ENCODE assay signal across 10 cellular contexts in the genomic region with DNA sequence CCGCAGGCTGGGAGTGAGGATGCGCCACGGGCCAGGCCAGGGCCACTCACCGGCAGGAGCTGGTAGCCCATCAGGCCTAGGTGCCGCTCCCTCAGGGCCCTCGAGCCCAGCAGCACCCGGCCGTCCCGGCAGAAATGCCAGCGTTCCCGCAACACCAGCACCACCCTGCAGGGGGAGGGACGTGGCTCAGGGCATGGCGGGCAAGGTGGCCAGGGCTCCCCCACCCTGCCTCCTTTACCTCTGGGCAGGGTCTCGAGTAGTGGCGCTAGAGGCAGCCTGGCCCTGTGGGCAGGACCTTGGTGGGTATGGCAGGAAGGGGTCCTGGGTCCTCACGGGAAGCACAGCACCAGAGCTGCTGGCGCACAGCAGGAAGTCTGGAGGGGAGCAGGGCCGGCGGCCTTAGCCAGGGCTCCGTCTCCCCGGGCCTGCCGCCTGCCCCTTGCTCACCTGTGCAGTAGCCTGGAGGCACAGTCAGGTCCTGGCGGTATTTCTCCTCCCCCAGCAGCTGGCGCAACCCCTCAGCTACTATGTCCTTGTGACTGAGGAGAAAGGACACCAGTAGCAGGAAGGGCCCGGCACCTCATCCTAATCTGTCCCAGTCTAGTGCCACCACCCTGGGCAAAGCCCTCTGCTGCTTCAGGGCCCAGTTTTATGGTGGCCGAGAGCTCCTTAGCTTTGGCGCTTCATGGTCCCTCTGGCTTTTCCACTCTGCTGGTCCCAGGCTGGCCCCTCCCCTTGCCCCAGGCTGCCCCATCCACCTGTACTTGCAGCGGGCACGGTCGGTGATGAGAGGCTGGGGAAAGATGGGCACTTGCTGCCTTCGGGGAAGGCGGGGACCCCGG. TPM values are rescaled to one million over a fixed set of nuclear protein-coding genes. Genes with fewer than 3 reads are reported as not detected.
DNase-seq lines count a peak whose midpoint lies in the region; ATAC-seq and TF ChIP-seq lines count a peak whose summit lies in the region.
"Had no signal": no experiment of that assay in that cellular context is flagged by ENCODE, and none has a peak within 500 bp of the region (broad histone marks: within the 10 kb centered on the region; RNA-seq: fewer than 3 reads in every experiment).

No MANE protein-coding gene starts in this region.

- H3K9me2 ChIP-seq in SK-N-SH: no peaks in the 10 kb centered on the region

- peak; percentile 70 for TF ChIP-seq CTCF in 22Rv1 (IDR thresholded peaks at IDR 0.05)
- TF ChIP-seq CTCF in SK-N-SH (IDR thresholded peaks at IDR 0.05): peak; percentile 57
- peak in 1 of 2 donors; percentile 25 for TF ChIP-seq CTCF in right atrium auricular region (IDR thresholded peaks at IDR 0.05)
- peak in 1 of 5 experiments; percentile 14 for TF ChIP-seq CTCF in transverse colon (IDR thresholded peaks at IDR 0.05)

- POLR2A ChIA-PET in SK-N-SH (lab: Yijun Ruan, JAX): interaction anchor here (1.1 to 1.3 kb wide), 2 partner anchors 9 to 10 kb away, joined by 3 read pairs; no protein-coding TSS in a partner anchor

- H3K9me3 ChIP-seq in SK-N-SH (no peaks in the 10 kb centered on the region), right atrium auricular region (no peaks in the 10 kb centered on the region), transverse colon (no peaks in the 10 kb centered on the region)
- H3K9me3 ChIP-seq: upper lobe of left lung had no signal

- ATAC-seq in GM18505 (IDR thresholded peaks at IDR 0.05; ENCODE audit: unreplicated experiment) (no peak), GM18858 (IDR thresholded peaks at IDR 0.05; ENCODE audit: unreplicated experiment) (no peak)

- in situ Hi-C loops in transverse colon (cut with MboI; ENCODE audit: low pct_ligation_motif_present in 1 of 4, low pct_unique_long_range_greater_than_20kb in 1 of 4, low sequenced_read_pairs in 3 of 4): no loop called here

- H3K4me1 ChIP-seq in SK-N-SH (ENCODE audit: control insufficient read depth in 1 of 2, insufficient read depth in 2 of 2, low read depth in 1 of 2, low read length in 1 of 2) (peaks cover 23 to 28% of the 10 kb centered on the region in 2 experiments), right atrium auricular region (peaks cover 0 to 51% of the 10 kb centered on the region in 2 donors), transverse colon (peaks cover 20 to 40% (median 29%) of the 10 kb centered on the region in 4 donors)

- H3K36me3 ChIP-seq in SK-N-SH (replicated peaks in 1 of 2; ENCODE audit: control insufficient read depth in 1 of 2, insufficient read depth in 2 of 2, low read length in 1 of 2) (peaks cover 32 to 71% of the 10 kb centered on the region in 2 experiments), right atrium auricular region (peaks cover 46% of the 10 kb centered on the region), transverse colon (peaks cover 0 to 29% (median 13%) of the 10 kb centered on the region in 4 donors)

- DNase-seq in Daoy (ENCODE audit: low read depth) (peak; percentile 55), SK-N-SH (peak; percentile 85), right atrium auricular region (ENCODE audit: low spot score) (no peak), ureter (ENCODE audit: low spot score) (no peak), transverse colon (no peak)

- CTCF ChIA-PET in SK-N-SH (lab: Yijun Ruan, JAX): interaction anchor here (0.9 to 21.3 kb wide), 12 partner anchors 8 to 655 kb away, joined by 3 to 474 read pairs (median 4); partner anchors contain the start of genes CDK5, GBX1 and SLC4A2

- intact Hi-C loops in transverse colon (cut with DNase I; ENCODE audit: low total_unique reads): no loop called here

- H3K4me3 ChIP-seq in SK-N-SH (ENCODE audit: low read depth in 2 of 2, low read length in 1 of 2): no peak overlapping the region
- H3K4me3 ChIP-seq in right atrium auricular region: no peak overlapping the region
- no peak overlapping the region for H3K4me3 ChIP-seq in transverse colon
- H3K4me3 ChIP-seq: skin epidermis, upper lobe of left lung had no signal

- no peak overlapping the region for H3K4me2 ChIP-seq in SK-N-SH

- H3K27ac ChIP-seq in 22Rv1 (peak overlapping the region; percentile 100), SK-N-SH (ENCODE audit: low read depth in 2 of 2, low read length in 1 of 2) (peak overlapping the region in 1 of 2 experiments; percentile 32; a peak in 2 of 4 replicates), right atrium auricular region (peak overlapping the region; percentile 53 to 96), transverse colon (no peak overlapping the region)
- H3K27ac ChIP-seq: upper lobe of left lung had no signal

- WGBS in SK-N-SH (ENCODE audit: low lambda C conversion rate): 94% methylated on average over 18 of the region's 33 CpGs
- 74% methylated on average over 32 of the region's 33 CpGs; no CpG with 5 or more reads in 1 of the 2 donors for WGBS in transverse colon (ENCODE audit: low coverage in 1 of 2), 2 donors

- H2AFZ ChIP-seq in SK-N-SH (ENCODE audit: low read depth): no peak overlapping the region

- H3K9ac ChIP-seq in SK-N-SH: no peak overlapping the region

- H3F3A ChIP-seq in SK-N-SH (replicated peaks; ENCODE audit: insufficient read depth): peaks cover 43% of the 10 kb centered on the region

- no peak for TF ChIP-seq RAD21 in SK-N-SH (IDR thresholded peaks at IDR 0.05; ENCODE audit: low read length)

- H3K27me3 ChIP-seq in SK-N-SH (ENCODE audit: insufficient read depth): no peaks in the 10 kb centered on the region
- H3K27me3 ChIP-seq in right atrium auricular region: no peaks in the 10 kb centered on the region
- H3K27me3 ChIP-seq in transverse colon: no peaks in the 10 kb centered on the region
- H3K27me3 ChIP-seq: upper lobe of left lung had no signal

- no peak for TF ChIP-seq EP300 in SK-N-SH (IDR thresholded peaks at IDR 0.05; ENCODE audit: borderline replicate concordance in 1 of 2, low read depth in 1 of 2, low read length in 1 of 2)
- TF ChIP-seq EP300 in transverse colon (IDR thresholded peaks at IDR 0.05; ENCODE audit: low read depth): no peak

- peaks cover 41% of the 10 kb centered on the region for H3K79me2 ChIP-seq in SK-N-SH (ENCODE audit: insufficient read depth)

- no peaks in the 10 kb centered on the region; the same call in 1 of the 2 replicates for H4K20me1 ChIP-seq in SK-N-SH (ENCODE audit: insufficient read depth)

- no peak for TF ChIP-seq POLR2A in GM18505 (IDR thresholded peaks at IDR 0.05; ENCODE audit: borderline replicate concordance, extremely low read depth, insufficient read depth, insufficient read length)
- no peak for TF ChIP-seq POLR2A in transverse colon (IDR thresholded peaks at IDR 0.05)

TF ChIP-seq in SK-N-SH, 30 proteins besides CTCF, POLR2A, EP300 and RAD21 (continues in another document):
- TF ChIP-seq RFX5 (IDR thresholded peaks at IDR 0.05; ENCODE audit: low read length) (no peak), POLR2AphosphoS5 (IDR thresholded peaks at IDR 0.05; ENCODE audit: low read depth, low read length) (peak; percentile 61; the same call in 1 of the 2 replicates), TEAD4 (IDR thresholded peaks at IDR 0.05; ENCODE audit: borderline replicate concordance, insufficient read depth) (no peak), GATA2 (CRISPR knock-in tag; IDR thresholded peaks at IDR 0.05) (no peak), SMC3 (IDR thresholded peaks at IDR 0.05; ENCODE audit: low read depth, low read length) (peak; percentile 25), FOXJ3 (CRISPR knock-in tag; IDR thresholded peaks at IDR 0.05) (0 out of 2 replicates have a peak, but pooled peaks have one; percentile 19), SIN3A (IDR thresholded peaks at IDR 0.05; ENCODE audit: borderline replicate concordance, low read depth, low read length) (no peak)

RNA-seq across cellular contexts. Expression of gene FASTK, which starts 3.5 kb away (rescaled TPM):
- 93.8 and 111 TPM in 2 replicates for total RNA-seq in Daoy (2014; rRNA removed; shearing (Covaris generic))
- 125 and 148 TPM in 2 replicates for polyA plus RNA-seq in SK-N-SH (2012; rRNA removed)
- polyA plus RNA-seq in SK-N-SH (2012; cell fraction: cytosol; rRNA removed): 34.4 and 60.5 TPM in 2 replicates
- 699 and 1,159 TPM in 2 replicates for polyA plus RNA-seq in SK-N-SH (2012; cell fraction: nucleus; rRNA removed)
- total RNA-seq in right atrium auricular region (10 to 100 TPM; 85.9 to 96.4 TPM), ureter (91.7 TPM), transverse colon (100 to 1,000 TPM; 121 to 241 (median 144) TPM)

RNA-seq across cellular contexts. Expression of gene TMUB1, which starts 6.2 kb away (rescaled TPM):
- 51.2 and 61.3 TPM in 2 replicates for total RNA-seq in Daoy (2014; rRNA removed; shearing (Covaris generic))
- polyA plus RNA-seq in SK-N-SH (2012; rRNA removed): 37.8 and 60.6 TPM in 2 replicates
- 21.7 and 37.0 TPM in 2 replicates for polyA plus RNA-seq in SK-N-SH (2012; cell fraction: cytosol; rRNA removed)
- polyA plus RNA-seq in SK-N-SH (2012; cell fraction: nucleus; rRNA removed): 58.0 and 66.2 TPM in 2 replicates
- total RNA-seq in right atrium auricular region (10 to 100 TPM; 28.0 to 53.6 TPM), ureter (24.9 TPM), transverse colon (100 to 1,000 TPM in 1 of 4 donors, 10 to 100 TPM in 3; 67.5 to 105 (median 85.9) TPM)

RNA-seq across cellular contexts. Expression of gene AGAP3, which starts 9.2 kb away (rescaled TPM):
- total RNA-seq in Daoy (2014; rRNA removed; shearing (Covaris generic)): 41.6 and 72.6 TPM in 2 replicates
- polyA plus RNA-seq in SK-N-SH (2012; rRNA removed): 108 and 126 TPM in 2 replicates
- polyA plus RNA-seq in SK-N-SH (2012; cell fraction: cytosol; rRNA removed): 61.7 and 84.8 TPM in 2 replicates
- 361 and 701 TPM in 2 replicates for polyA plus RNA-seq in SK-N-SH (2012; cell fraction: nucleus; rRNA removed)
- total RNA-seq in right atrium auricular region: 10 to 100 TPM; 29.8 to 42.1 TPM
- total RNA-seq in ureter: 178 TPM
- total RNA-seq in transverse colon: 10 to 100 TPM; 54.9 to 74.4 (median 63.8) TPM

RNA-seq across cellular contexts. Expression of gene SLC4A2, which starts 17.7 kb away (rescaled TPM):
- 157 and 195 TPM in 2 replicates for total RNA-seq in Daoy (2014; rRNA removed; shearing (Covaris generic))
- polyA plus RNA-seq in SK-N-SH (2012; rRNA removed): 123 and 167 TPM in 2 replicates
- 60.6 and 67.2 TPM in 2 replicates for polyA plus RNA-seq in SK-N-SH (2012; cell fraction: cytosol; rRNA removed)
- polyA plus RNA-seq in SK-N-SH (2012; cell fraction: nucleus; rRNA removed): 478 and 1,049 TPM in 2 replicates
- 100 to 1,000 TPM in 1 of 2 donors, 10 to 100 TPM in 1; 55.3 to 114 TPM for total RNA-seq in right atrium auricular region
- 74.2 TPM for total RNA-seq in ureter
- total RNA-seq in transverse colon: 100 to 1,000 TPM in 2 of 4 donors, 10 to 100 TPM in 2; 61.7 to 464 (median 83.2) TPM

RNA-seq across cellular contexts. Expression of gene CDK5, which starts 19.4 kb away (rescaled TPM):
- 56.6 and 63.8 TPM in 2 replicates for total RNA-seq in Daoy (2014; rRNA removed; shearing (Covaris generic))
- 123 and 125 TPM in 2 replicates for polyA plus RNA-seq in SK-N-SH (2012; rRNA removed)
- polyA plus RNA-seq in SK-N-SH (2012; cell fraction: cytosol; rRNA removed): 97.6 and 104 TPM in 2 replicates
- polyA plus RNA-seq in SK-N-SH (2012; cell fraction: nucleus; rRNA removed): 77.3 and 91.3 TPM in 2 replicates
- total RNA-seq in right atrium auricular region: 1 to 10 TPM; 4.4 to 4.9 TPM
- total RNA-seq in ureter: 5.5 TPM
- total RNA-seq in transverse colon: 10 to 100 TPM in 3 of 4 donors, 1 to 10 TPM in 1; 1.1 to 33.8 (median 10.7) TPM

Comparison
In these comparisons a context has a peak if more than half of its experiments do, and no peak if none do; other contexts are left out.
1. H3K27ac ChIP-seq: peak in 22Rv1 (single experiment) and right atrium auricular region (2 of 2); none in transverse colon (0 of 4).
2. DNase-seq: peak in Daoy (single experiment) and SK-N-SH (single experiment); none in right atrium auricular region (single experiment), ureter (single experiment) and transverse colon (single experiment).